22 cellular contexts compared by ENCODE assay signal in genomic region chr10:97743169-97743945, GRCh38. TPM values are rescaled to one million over a fixed set of nuclear protein-coding genes. Genes with fewer than 3 reads are reported as not detected.
DNase-seq lines count a peak whose midpoint lies in the region; ATAC-seq and TF ChIP-seq lines count a peak whose summit lies in the region.
"Had no signal": no experiment of that assay in that cellular context is flagged by ENCODE, and none has a peak within 500 bp of the region (broad histone marks: within the 10 kb centered on the region; RNA-seq: fewer than 3 reads in every experiment).

No MANE protein-coding gene starts in this region.

- TF ChIP-seq EP300 in transverse colon (IDR thresholded peaks at IDR 0.05; ENCODE audit: low read depth), result no peak
- TF ChIP-seq EP300 in suprapubic skin (IDR thresholded peaks at IDR 0.05), result no peak

- 46 to 57% (median 53%) methylated on average over 10 of the region's 10 CpGs for WGBS in heart left ventricle, 4 donors
- WGBS in testis, 2 donors, result 53 to 55% methylated on average over 10 of the region's 10 CpGs
- WGBS in transverse colon (ENCODE audit: low coverage in 1 of 2), 2 donors, result 85 to 88% methylated on average over 6 to 10 of the region's 10 CpGs
- WGBS in suprapubic skin, result 74% methylated on average over 10 of the region's 10 CpGs

- no peak overlapping the region for H3K4me3 ChIP-seq in heart left ventricle
- no peak overlapping the region for H3K4me3 ChIP-seq in left ventricle myocardium inferior
- H3K4me3 ChIP-seq in testis, result no peak overlapping the region
- no peak overlapping the region for H3K4me3 ChIP-seq in transverse colon
- H3K4me3 ChIP-seq in suprapubic skin, result no peak overlapping the region
- H3K4me3 ChIP-seq: hepatocyte had no signal

- TF ChIP-seq CTCF in heart left ventricle (IDR thresholded peaks at IDR 0.05) (no peak), left ventricle myocardium inferior (IDR thresholded peaks at IDR 0.05; ENCODE audit: borderline replicate concordance) (no peak), testis (IDR thresholded peaks at IDR 0.05) (no peak), transverse colon (IDR thresholded peaks at IDR 0.05) (no peak), suprapubic skin (IDR thresholded peaks at IDR 0.05) (no peak)

- peaks cover 3 to 31% (median 18%) of the 10 kb centered on the region in 12 donors for H3K4me1 ChIP-seq in heart left ventricle
- peaks cover 25% of the 10 kb centered on the region for H3K4me1 ChIP-seq in left ventricle myocardium inferior
- peaks cover 17% of the 10 kb centered on the region for H3K4me1 ChIP-seq in testis
- peaks cover 2 to 12% (median 4%) of the 10 kb centered on the region in 4 donors for H3K4me1 ChIP-seq in transverse colon
- H3K4me1 ChIP-seq in suprapubic skin, result peaks cover 13% of the 10 kb centered on the region

- intact Hi-C loops in heart left ventricle (cut with DNase I) (no loop called here), left ventricle myocardium inferior (cut with micrococcal nuclease) (no loop called here), testis (cut with DNase I; ENCODE audit: low total_unique reads) (no loop called here), transverse colon (cut with DNase I; ENCODE audit: low total_unique reads) (no loop called here)

- no peak overlapping the region for H3K27ac ChIP-seq in heart left ventricle
- no peak overlapping the region for H3K27ac ChIP-seq in left ventricle myocardium inferior (replicated peaks)
- H3K27ac ChIP-seq in testis, result peak overlapping the region; percentile 20 to 27
- no peak overlapping the region for H3K27ac ChIP-seq in transverse colon
- H3K27ac ChIP-seq in suprapubic skin, result no peak overlapping the region
- H3K27ac ChIP-seq: hepatocyte had no signal

- in situ Hi-C loops in transverse colon (cut with MboI; ENCODE audit: low pct_ligation_motif_present in 1 of 4, low pct_unique_long_range_greater_than_20kb in 1 of 4, low sequenced_read_pairs in 3 of 4), result no loop called here

- DNase-seq in heart left ventricle (peak in 1 of 5 donors; percentile 13), left ventricle myocardium inferior (no peak), testis (no peak), transverse colon (no peak), suprapubic skin (ENCODE audit: low spot score in 2 of 2) (no peak)
- DNase-seq: activated B cell treated with CpG ODN at 0.5 μM for 24 hours; CD4-positive, alpha-beta T cell; cerebellar nuclear complex; DMS53; effector memory CD4-positive, alpha-beta T cell; kidney; NCI-H146; NCI-H446; nephron progenitor cell; stimulated activated CD4-positive, alpha-beta T cell treated with anti-CD3 and anti-CD28 coated beads, Interleukin-15, amount 100 ng/mL, for 24 hours; stimulated activated naive CD4-positive, alpha-beta T cell had no signal

- ATAC-seq in heart left ventricle (peak in 3 of 4 donors; percentile 35 to 46 (median 43)), esophagus mucosa (peak; percentile 28)

- TF ChIP-seq POLR2A in heart left ventricle (IDR thresholded peaks at IDR 0.05) (no peak), testis (IDR thresholded peaks at IDR 0.05) (no peak), transverse colon (IDR thresholded peaks at IDR 0.05) (no peak), suprapubic skin (IDR thresholded peaks at IDR 0.05) (no peak)

- H3K36me3 ChIP-seq in heart left ventricle (peaks cover 0 to 94% (median 70%) of the 10 kb centered on the region in 9 donors), left ventricle myocardium inferior (peaks cover 59% of the 10 kb centered on the region), testis (ENCODE audit: low read depth, missing control alignments) (no peaks in the 10 kb centered on the region), transverse colon (peaks cover 0 to 58% (median 25%) of the 10 kb centered on the region in 4 donors), suprapubic skin (peaks cover 70% of the 10 kb centered on the region)

- no peaks in the 10 kb centered on the region for H3K9me3 ChIP-seq in heart left ventricle
- no peaks in the 10 kb centered on the region for H3K9me3 ChIP-seq in left ventricle myocardium inferior (replicated peaks)
- H3K9me3 ChIP-seq in testis, result no peaks in the 10 kb centered on the region
- no peaks in the 10 kb centered on the region for H3K9me3 ChIP-seq in transverse colon
- no peaks in the 10 kb centered on the region for H3K9me3 ChIP-seq in suprapubic skin

- H3K27me3 ChIP-seq in heart left ventricle (no peaks in the 10 kb centered on the region), left ventricle myocardium inferior (ENCODE audit: low read depth) (no peaks in the 10 kb centered on the region), testis (no peaks in the 10 kb centered on the region), transverse colon (no peaks in the 10 kb centered on the region), suprapubic skin (no peaks in the 10 kb centered on the region)
- H3K27me3 ChIP-seq: hepatocyte had no signal

RNA-seq across cellular contexts. Expression of gene ZFYVE27, which starts 6.4 kb away (rescaled TPM):
- total RNA-seq in heart left ventricle (10 to 100 TPM in 8 of 9 donors, 1 to 10 TPM in 1; 7.3 to 16.1 (median 13.1) TPM), left ventricle myocardium inferior (13.2 TPM), esophagus mucosa (10.7 TPM), testis (10 to 100 TPM; 64.8 to 66.4 TPM), transverse colon (100 to 1,000 TPM in 1 of 4 donors, 10 to 100 TPM in 3; 46.4 to 102 (median 63.9) TPM), suprapubic skin (10 to 100 TPM; 25.8 to 60.5 (median 39.6) TPM)
- polyA plus RNA-seq in heart left ventricle (10 to 100 TPM in 1 of 2 donors, 1 to 10 TPM in 1; 9.5 to 28.5 TPM), testis (ENCODE audit: insufficient read depth, low read depth, low replicate concordance) (38.4 TPM)

RNA-seq across cellular contexts. Expression of gene SFRP5, which starts 28.4 kb away (rescaled TPM):
- total RNA-seq in heart left ventricle (1 to 10 TPM in 5 of 9 donors, under 1 TPM in 4; 0.12 to 3.7 (median 1.8) TPM), left ventricle myocardium inferior (8.7 TPM), esophagus mucosa (not detected), testis (1 to 10 TPM in 1 of 2 donors, under 1 TPM in 1; 0.99 to 2.0 TPM), transverse colon (10 to 100 TPM in 1 of 4 donors, 1 to 10 TPM in 3; 3.8 to 10.1 (median 5.8) TPM), suprapubic skin (1 to 10 TPM in 3 of 4 donors, under 1 TPM in 1; 0.91 to 2.2 (median 1.0) TPM)
- polyA plus RNA-seq in heart left ventricle (1 to 10 TPM in 1 of 2 donors, under 1 TPM in 1; 1.00 to 1.3 TPM), testis (ENCODE audit: insufficient read depth, low read depth, low replicate concordance) (1.2 TPM)
- total RNA-seq: activated B cell treated with CpG ODN at 0.5 μM for 24 hours; activated T-helper 2 cell treated with anti-CD3 and anti-CD28 coated beads, Interferon-gamma antibody, Interleukin-2, Interleukin-4, amounts not matched to agents 10 μg/mL and 5 μg/mL and 100 μg/mL, durations not matched to agents 14 hours and 24 hours and 36 hours; CD4-positive, alpha-beta T cell; M059J; mesenteric fat pad; T-helper 1 cell treated with Interleukin-12 subunit alpha and Interleukin-12 subunit beta and Interleukin-4 antibody, amounts not matched to agents 30 ng/mL and 1 ng/mL, for 36 hours had no signal

RNA-seq across cellular contexts. Expression of gene MARVELD1, which starts 29.8 kb away (rescaled TPM):
- total RNA-seq in heart left ventricle (10 to 100 TPM in 2 of 9 donors, 1 to 10 TPM in 7; 4.4 to 17.2 (median 6.8) TPM), left ventricle myocardium inferior (6.4 TPM), esophagus mucosa (12.1 TPM), testis (10 to 100 TPM in 1 of 2 donors, 1 to 10 TPM in 1; 8.7 to 13.6 TPM), transverse colon (10 to 100 TPM in 2 of 4 donors, 1 to 10 TPM in 2; 5.6 to 24.6 (median 13.6) TPM), suprapubic skin (10 to 100 TPM; 25.8 to 36.7 (median 31.0) TPM)
- polyA plus RNA-seq in heart left ventricle (10 to 100 TPM in 1 of 2 donors, 1 to 10 TPM in 1; 3.0 to 10.1 TPM), testis (ENCODE audit: insufficient read depth, low read depth, low replicate concordance) (21.9 TPM)

RNA-seq across cellular contexts. Expression of gene AVPI1, which starts 56.3 kb away (rescaled TPM):
- total RNA-seq in heart left ventricle (10 to 100 TPM in 4 of 9 donors, 1 to 10 TPM in 5; 7.0 to 13.0 (median 9.9) TPM), left ventricle myocardium inferior (6.7 TPM), esophagus mucosa (6.8 TPM), testis (10 to 100 TPM; 23.0 to 28.3 TPM), transverse colon (10 to 100 TPM; 24.3 to 79.3 (median 47.9) TPM), suprapubic skin (100 to 1,000 TPM; 118 to 178 (median 142) TPM)
- polyA plus RNA-seq in heart left ventricle (10 to 100 TPM in 1 of 2 donors, 1 to 10 TPM in 1; 6.6 to 38.6 TPM), testis (ENCODE audit: insufficient read depth, low read depth, low replicate concordance) (26.4 TPM)

Comparison
In these comparisons a context has a peak if more than half of its experiments do, and no peak if none do; other contexts are left out.
1. H3K27ac ChIP-seq: peak in testis (2 of 2); none in heart left ventricle (0 of 12), left ventricle myocardium inferior (single experiment), transverse colon (0 of 4) and suprapubic skin (single experiment).